11 cellular contexts compared by ENCODE assay signal in genomic region chr22:36324414-36324813, GRCh38.
A peak's percentile ranks its signal among the peaks of the same experiment; 100 is the strongest.
DNase-seq lines count a peak whose midpoint lies in the region; ATAC-seq and TF ChIP-seq lines count a peak whose summit lies in the region.
"Had no signal": no experiment of that assay in that cellular context is flagged by ENCODE, and none has a peak within 500 bp of the region (broad histone marks: within the 10 kb centered on the region; RNA-seq: fewer than 3 reads in every experiment).

No MANE protein-coding gene starts in this region.

- CTCF ChIA-PET in CD8-positive, alpha-beta memory T cell (lab: Charles Lee) = interaction anchor here (0.9 to 6.2 kb wide), 5 partner anchors 23 to 146 kb away, joined by 3 to 47 read pairs (median 4); no protein-coding TSS in a partner anchor

- peaks cover 21 to 63% of the 10 kb centered on the region in 2 donors for H3K36me3 ChIP-seq in esophagus (ENCODE audit: control insufficient read depth in 2 of 2, insufficient read depth in 2 of 2, low read length in 1 of 2)
- peaks cover 7% of the 10 kb centered on the region for H3K36me3 ChIP-seq in urinary bladder (ENCODE audit: insufficient read depth)
- peaks cover 85% of the 10 kb centered on the region for H3K36me3 ChIP-seq in CD8-positive, alpha-beta memory T cell (ENCODE audit: insufficient read depth, low read length)

- ATAC-seq in GM18870 (IDR thresholded peaks at IDR 0.05; ENCODE audit: unreplicated experiment) = no peak

- H3K9me3 Mint-ChIP-seq in activated T-cell treated with anti-CD3 and anti-CD28 coated beads, Interleukin-2, amount 50 U/mL, for 24 hours = no peaks in the 10 kb centered on the region
- H3K9me3 Mint-ChIP-seq in neural crest cell = no peaks in the 10 kb centered on the region
- H3K9me3 Mint-ChIP-seq in CD8-positive, alpha-beta memory T cell = no peaks in the 10 kb centered on the region

- no peak overlapping the region for H3K4me3 Mint-ChIP-seq in activated T-cell treated with anti-CD3 and anti-CD28 coated beads, Interleukin-2, amount 50 U/mL, for 24 hours
- no peak overlapping the region for H3K4me3 Mint-ChIP-seq in neural crest cell
- H3K4me3 Mint-ChIP-seq in CD8-positive, alpha-beta memory T cell = peak overlapping the region in 1 of 7 donors; percentile 23

- no peaks in the 10 kb centered on the region for H3K9me3 ChIP-seq in esophagus (ENCODE audit: control insufficient read depth in 2 of 2, insufficient read depth in 1 of 2, low read depth in 1 of 2, low read length in 1 of 2)
- H3K9me3 ChIP-seq in CD8-positive, alpha-beta memory T cell (ENCODE audit: low read length) = no peaks in the 10 kb centered on the region
- H3K9me3 ChIP-seq: pancreas had no signal

- peaks cover 100% of the 10 kb centered on the region for H3K36me3 Mint-ChIP-seq in activated T-cell treated with anti-CD3 and anti-CD28 coated beads, Interleukin-2, amount 50 U/mL, for 24 hours (ENCODE audit: low read depth)
- H3K36me3 Mint-ChIP-seq in neural crest cell (ENCODE audit: low read depth) = peaks cover 8% of the 10 kb centered on the region
- peaks cover 0 to 96% (median 32%) of the 10 kb centered on the region in 3 donors for H3K36me3 Mint-ChIP-seq in CD8-positive, alpha-beta memory T cell

- H3K4me3 ChIP-seq in esophagus (ENCODE audit: low read depth in 1 of 2, low read length in 2 of 2) (no peak overlapping the region), urinary bladder (ENCODE audit: low read depth, low read length) (no peak overlapping the region)
- no peak overlapping the region for H3K4me3 ChIP-seq in CD8-positive, alpha-beta memory T cell (ENCODE audit: low read length)
- H3K4me3 ChIP-seq: pancreas had no signal

- peak overlapping the region; percentile 86 to 99 for H3K27ac ChIP-seq in esophagus (ENCODE audit: low read depth in 2 of 2, low read length in 1 of 2)
- H3K27ac ChIP-seq in urinary bladder (ENCODE audit: low read depth) = peak overlapping the region; percentile 80
- H3K27ac ChIP-seq in CD8-positive, alpha-beta memory T cell (ENCODE audit: low read depth, low read length) = no peak overlapping the region
- H3K27ac ChIP-seq: HL-60 had no signal

- H3K27me3 ChIP-seq in esophagus (ENCODE audit: control insufficient read depth in 1 of 2, insufficient read depth in 2 of 2, low read length in 2 of 2) = no peaks in the 10 kb centered on the region
- H3K27me3 ChIP-seq in CD8-positive, alpha-beta memory T cell (ENCODE audit: insufficient read depth, low read length, poor library complexity, severe bottlenecking) = no peaks in the 10 kb centered on the region
- H3K27me3 ChIP-seq: pancreas had no signal

- no peak for DNase-seq in activated T-cell treated with anti-CD3 and anti-CD28 coated beads, Interleukin-2, amount 50 U/mL, for 24 hours
- DNase-seq in activated T-cell treated with anti-CD3 and anti-CD28 coated beads, Interleukin-2, amount 50 U/mL, for 48 hours = no peak
- DNase-seq in neural crest cell (ENCODE audit: low read depth, low spot score) (no peak), NCI-H2227 (lab: John Stamatoyannopoulos, UW; ENCODE audit: unreplicated experiment) (no peak)
- DNase-seq in CD8-positive, alpha-beta memory T cell = no peak
- DNase-seq: SW 1271 had no signal

- TF ChIP-seq CTCF in neural crest cell (conservative IDR thresholded peaks at IDR 0.05) = no peak

- 32 to 57% methylated on average over 11 of the region's 11 CpGs for WGBS in esophagus, 2 donors
- WGBS in urinary bladder = 55% methylated on average over 11 of the region's 11 CpGs

- H3K27me3 Mint-ChIP-seq in activated T-cell treated with anti-CD3 and anti-CD28 coated beads, Interleukin-2, amount 50 U/mL, for 24 hours = no peaks in the 10 kb centered on the region
- H3K27me3 Mint-ChIP-seq in neural crest cell (ENCODE audit: low read depth) = no peaks in the 10 kb centered on the region
- no peaks in the 10 kb centered on the region for H3K27me3 Mint-ChIP-seq in CD8-positive, alpha-beta memory T cell

- H3K4me1 ChIP-seq in esophagus (ENCODE audit: control insufficient read depth in 2 of 2, insufficient read depth in 2 of 2, low read length in 1 of 2) (peaks cover 16 to 44% of the 10 kb centered on the region in 2 donors), urinary bladder (ENCODE audit: insufficient read depth) (peaks cover 3% of the 10 kb centered on the region)
- H3K4me1 ChIP-seq in CD8-positive, alpha-beta memory T cell (ENCODE audit: insufficient read depth, low read length) = peaks cover 19% of the 10 kb centered on the region

- H3K27ac Mint-ChIP-seq in activated T-cell treated with anti-CD3 and anti-CD28 coated beads, Interleukin-2, amount 50 U/mL, for 24 hours = peak overlapping the region; percentile 100
- H3K27ac Mint-ChIP-seq in neural crest cell (ENCODE audit: unreplicated experiment) = peak overlapping the region; percentile 70
- H3K27ac Mint-ChIP-seq in CD8-positive, alpha-beta memory T cell = peak overlapping the region in 3 of 8 donors; percentile 21 to 79 (median 66)

- POLR2A ChIA-PET in CD8-positive, alpha-beta memory T cell (lab: Charles Lee) = interaction anchor here (0.6 kb wide), 2 partner anchors 9 to 24 kb away, joined by 3 read pairs; no protein-coding TSS in a partner anchor

- peaks cover 34% of the 10 kb centered on the region for H3K4me1 Mint-ChIP-seq in activated T-cell treated with anti-CD3 and anti-CD28 coated beads, Interleukin-2, amount 50 U/mL, for 24 hours (ENCODE audit: low read depth)
- peaks cover 22% of the 10 kb centered on the region for H3K4me1 Mint-ChIP-seq in neural crest cell
- H3K4me1 Mint-ChIP-seq in CD8-positive, alpha-beta memory T cell = peaks cover 34 to 35% (median 35%) of the 10 kb centered on the region in 3 donors
